Comparison of ENCODE assay signal across 13 cellular contexts in genomic region chr3:8937064-8938020, GRCh38. TPM values are rescaled to one million over a fixed set of nuclear protein-coding genes. Genes with fewer than 3 reads are reported as not detected.
DNase-seq lines count a peak whose midpoint lies in the region; ATAC-seq, FAIRE-seq and TF ChIP-seq lines count a peak whose summit lies in the region.
"Had no signal": no experiment of that assay in that cellular context is flagged by ENCODE, and none has a peak within 500 bp of the region (broad histone marks: within the 10 kb centered on the region; RNA-seq: fewer than 3 reads in every experiment).

No MANE protein-coding gene starts in this region.

- H3K4me2 ChIP-seq in keratinocyte (ENCODE audit: control insufficient read depth, extremely low read depth, insufficient read depth, low read depth, low read length): peak overlapping the region; percentile 77

- H3K9me1 ChIP-seq in keratinocyte (ENCODE audit: control insufficient read depth, extremely low read depth, insufficient read depth, low read length): no peaks in the 10 kb centered on the region

- TF ChIP-seq POLR2A in GM12892 (IDR thresholded peaks at IDR 0.05; ENCODE audit: low read depth, low read length): no peak

- H3K9ac ChIP-seq in keratinocyte (ENCODE audit: control insufficient read depth, extremely low read depth, insufficient read depth, low read length): peak overlapping the region; percentile 37

- ATAC-seq in GM19035 (IDR thresholded peaks at IDR 0.05; ENCODE audit: unreplicated experiment): no peak
- ATAC-seq: activated T-cell treated with anti-CD3 and anti-CD28 coated beads, Interleukin-2, amount 50 U/mL, for 72 hours had no signal

- H3K4me3 ChIP-seq in cardiac fibroblast (replicated peaks in 1 of 2; ENCODE audit: low read depth in 2 of 2, low read length in 2 of 2): no peak overlapping the region
- peak overlapping the region in 2 of 3 experiments; percentile 5 to 30 for H3K4me3 ChIP-seq in keratinocyte (ENCODE audit: control insufficient read depth in 2 of 3, extremely low read depth in 1 of 3, insufficient read depth in 2 of 3, low read depth in 1 of 3, low read length in 3 of 3)
- H3K4me3 ChIP-seq: sigmoid colon had no signal

- H3K9me3 ChIP-seq in keratinocyte (ENCODE audit: control insufficient read depth, low read depth, low read length): no peaks in the 10 kb centered on the region
- H3K9me3 ChIP-seq: sigmoid colon had no signal

- H3K36me3 ChIP-seq in keratinocyte (ENCODE audit: control insufficient read depth in 2 of 2, extremely low read depth in 1 of 2, insufficient read depth in 2 of 2, low read length in 2 of 2): peaks cover 1 to 14% of the 10 kb centered on the region in 2 experiments

- peak; percentile 68 for FAIRE-seq in keratinocyte (lab: Jason Lieb, UNC)
- FAIRE-seq in GM12892 (lab: Jason Lieb, UNC): no peak

- H2AFZ ChIP-seq in keratinocyte (ENCODE audit: control insufficient read depth, low read length): no peak overlapping the region

- H3K27me3 ChIP-seq in keratinocyte (ENCODE audit: control insufficient read depth, extremely low read depth, insufficient read depth, low read length): no peaks in the 10 kb centered on the region
- H3K27me3 ChIP-seq: sigmoid colon had no signal

- TF ChIP-seq CTCF in cardiac fibroblast (IDR thresholded peaks at IDR 0.05; ENCODE audit: low read depth, low read length): no peak
- no peak for TF ChIP-seq CTCF in keratinocyte (optimal IDR thresholded peaks at IDR 0.05 in 1 of 3, IDR thresholded peaks at IDR 0.05 in 1 of 3, conservative IDR thresholded peaks at IDR 0.05 in 1 of 3; ENCODE audit: extremely low read depth in 1 of 3, insufficient read depth in 2 of 3, low read length in 3 of 3)

- no peaks in the 10 kb centered on the region for H3K79me2 ChIP-seq in keratinocyte (ENCODE audit: control insufficient read depth, insufficient read depth, low read length)

- H3K4me1 ChIP-seq in keratinocyte (ENCODE audit: control insufficient read depth, extremely low read depth, insufficient read depth, low read length): peaks cover 20% of the 10 kb centered on the region

- no peaks in the 10 kb centered on the region for H4K20me1 ChIP-seq in keratinocyte (ENCODE audit: control insufficient read depth, extremely low read depth, insufficient read depth, low read length)

- peak; percentile 75 for DNase-seq in AG08395 (ENCODE audit: low spot score)
- peak; percentile 92 for DNase-seq in LHCN-M2 (ENCODE audit: low read depth)
- DNase-seq in cardiac fibroblast (ENCODE audit: low read depth in 2 of 2): peak; percentile 82 to 92
- no peak for DNase-seq in keratinocyte (ENCODE audit: low read depth, low spot score)
- DNase-seq in NCI-H446 (lab: John Stamatoyannopoulos, UW): no peak
- no peak for DNase-seq in GM12892 (ENCODE audit: insufficient read length)
- no peak for DNase-seq in NCI-H1092 treated with DMSO at 0.1 percent for 48 hours (lab: John Stamatoyannopoulos, UW)
- DNase-seq: activated T-cell treated with anti-CD3 and anti-CD28 coated beads, Interleukin-2, amount 50 U/mL, for 72 hours; effector CD4-positive, alpha-beta T cell; GOT3; NCI-H446 treated with DMSO at 0.1 percent for 48 hours; sigmoid colon had no signal

- peak overlapping the region; percentile 68 for H3K27ac ChIP-seq in keratinocyte (ENCODE audit: control insufficient read depth, insufficient read depth, low read length)
- H3K27ac ChIP-seq: sigmoid colon had no signal

- dilution Hi-C loops in keratinocyte (cut with MboI; ENCODE audit: extremely low pct_ligation_motif_present, low sequenced_read_pairs): no loop called here

RNA-seq across cellular contexts. Expression of gene RAD18, which starts 25.9 kb away (rescaled TPM):
- total RNA-seq in LHCN-M2 (2014; rRNA removed): 25.7 and 26.8 TPM in 2 replicates
- polyA plus RNA-seq in LHCN-M2 (2012): 7.5 TPM
- 7.6 to 16.0 TPM (median 13.8 TPM) in 3 replicates for polyA plus RNA-seq in keratinocyte
- 5.8 TPM for polyA plus RNA-seq in keratinocyte (2011; ENCODE audit: low read depth)
- polyA plus RNA-seq in keratinocyte (2011; cell fraction: cytosol; rRNA removed): 7.5 and 13.2 TPM in 2 replicates
- polyA plus RNA-seq in keratinocyte (2011; cell fraction: nucleus; rRNA removed): 12.1 and 13.4 TPM in 2 replicates
- polyA plus RNA-seq in keratinocyte (2012; ENCODE audit: low replicate concordance): 4.0 and 9.5 TPM in 2 replicates
- polyA minus RNA-seq in keratinocyte: 4.5 to 17.7 TPM (median 6.5 TPM) in 3 replicates
- 8.1 TPM for polyA minus RNA-seq in keratinocyte (2011; cell fraction: cytosol; rRNA and poly(A)+ RNA removed)
- polyA minus RNA-seq in keratinocyte (2011; cell fraction: nucleus; rRNA and poly(A)+ RNA removed): 13.5 and 17.5 TPM in 2 replicates
- polyA plus RNA-seq in GM12892 (2012; ENCODE audit: missing spikeins): 17.5 TPM

Comparison
In these comparisons a context has a peak if more than half of its experiments do, and no peak if none do; other contexts are left out.
1. DNase-seq: peak in AG08395 (single experiment), LHCN-M2 (single experiment) and cardiac fibroblast (2 of 2); none in keratinocyte (single experiment), NCI-H446 (0 of 2), GM12892 (single experiment) and NCI-H1092 treated with DMSO at 0.1 percent for 48 hours (single experiment).
2. H3K4me3 ChIP-seq: peak in keratinocyte (2 of 3); none in cardiac fibroblast (0 of 2).